34 cellular contexts compared by ENCODE assay signal in the genomic region with DNA sequence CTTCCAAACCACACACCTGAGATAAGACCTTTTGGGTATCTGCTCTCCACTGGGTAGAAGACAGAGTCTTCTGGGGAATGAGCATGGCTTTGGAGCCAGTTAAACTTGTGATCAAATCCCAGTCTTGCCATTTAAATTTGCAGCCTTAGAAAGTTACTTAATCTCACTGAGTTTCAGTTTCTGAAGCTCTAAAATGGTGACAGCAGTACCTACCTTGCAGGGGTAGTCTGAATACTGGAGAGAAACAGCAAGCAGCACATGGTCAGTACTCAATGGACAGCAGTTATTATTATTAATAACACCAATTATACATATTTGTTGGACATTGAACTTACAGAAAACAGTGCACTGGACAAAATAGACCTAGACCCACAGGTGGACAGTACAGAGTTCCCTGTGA.
"Had no signal": no experiment of that assay in that cellular context is flagged by ENCODE, and none has a peak within 500 bp of the region (broad histone marks: within the 10 kb centered on the region; RNA-seq: fewer than 3 reads in every experiment).

No MANE protein-coding gene starts in this region.

- H3K36me3 ChIP-seq: MG63 had no signal

- H3K4me3 ChIP-seq: MG63 had no signal

- H3K9me3 ChIP-seq: MG63 had no signal

- DNase-seq: Karpas-422, Kasumi-1, KBM-7, KG1, MG63, MV-4-11, NCI-H1048, NCI-H1092, NCI-H1092 treated with DMSO at 0.1 percent for 48 hours, NCI-H1105, NCI-H1105 treated with DMSO at 0.1 percent for 48 hours, NCI-H1417, NCI-H1417 treated with DMSO at 0.1 percent for 48 hours, NCI-H1436, NCI-H1436 treated with DMSO at 0.1 percent for 48 hours, NCI-H146, NCI-H1694, NCI-H1694 treated with DMSO at 0.1 percent for 48 hours, NCI-H187 treated with DMSO at 0.1 percent for 48 hours, NCI-H1930, NCI-H2029, NCI-H2029 treated with DMSO at 0.1 percent for 48 hours, NCI-H2081, NCI-H2081 treated with DMSO at 0.1 percent for 48 hours, NCI-H2107, NCI-H2171, NCI-H2171 treated with DMSO at 0.1 percent for 48 hours, NCI-H2227 treated with DMSO at 0.1 percent for 48 hours, NCI-H226, NCI-H345, NCI-H446, NCI-H446 treated with DMSO at 0.1 percent for 48 hours, NCI-H510A, NCI-H510A treated with DMSO at 0.1 percent for 48 hours had no signal
